ENCODE assay signal across 8 cellular contexts in the genomic region with DNA sequence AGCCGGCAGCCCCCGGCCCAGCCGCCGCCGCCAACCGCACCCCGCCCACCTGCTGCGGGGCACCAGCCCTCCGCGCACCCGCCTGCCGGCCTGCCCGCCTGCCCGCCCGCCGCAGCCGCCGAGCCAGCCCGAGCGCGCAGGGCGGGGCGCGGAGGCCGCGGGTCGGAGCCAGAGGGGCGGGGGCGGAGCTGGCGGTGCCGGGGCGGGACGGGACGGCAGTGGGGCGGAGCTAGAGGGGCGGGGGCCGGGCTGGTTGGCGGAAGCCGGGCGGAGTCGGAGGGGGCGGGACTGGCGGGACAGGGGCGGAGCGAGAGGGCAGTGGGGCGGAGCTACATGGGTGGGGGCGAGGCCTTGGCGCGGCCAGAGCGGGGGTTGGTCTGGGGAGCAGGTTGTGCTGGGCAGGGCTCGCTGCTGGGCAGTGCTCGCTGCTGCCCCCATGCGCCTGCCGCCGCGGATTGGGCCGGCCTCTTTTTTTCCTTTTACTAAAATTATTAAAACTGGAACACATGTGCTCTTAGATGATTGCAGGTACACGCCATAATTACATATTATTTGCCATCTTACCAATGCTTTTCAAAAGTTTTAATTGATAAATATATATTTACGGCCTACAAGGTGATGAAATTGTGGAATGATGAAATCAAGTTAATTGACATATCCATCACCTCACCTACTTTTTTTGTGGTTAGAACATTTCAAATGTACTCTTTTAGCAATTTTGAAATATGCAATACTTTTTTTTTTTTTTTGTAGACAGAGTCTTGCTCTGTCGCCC. TPM values are rescaled to one million over a fixed set of nuclear protein-coding genes. Genes with fewer than 3 reads are reported as not detected.
A peak's percentile ranks its signal among the peaks of the same experiment; 100 is the strongest.
DNase-seq lines count a peak whose midpoint lies in the region; ATAC-seq, FAIRE-seq and TF ChIP-seq lines count a peak whose summit lies in the region.

A gene (minus strand): TSS at position 140 of the 775 bp plus-strand sequence. CDS start 177 bp downstream, outside the sequence.

- peak within 1 kb of the TSS; percentile 82 to 92 for H3K9ac ChIP-seq in kidney (ENCODE audit: low read length in 2 of 2)

- peak; percentile 87 for TF ChIP-seq CTCF in kidney (IDR thresholded peaks at IDR 0.05; ENCODE audit: borderline replicate concordance, extremely low read depth, insufficient read depth)

- peak; percentile 78 for ATAC-seq in GM18907 (IDR thresholded peaks at IDR 0.05; ENCODE audit: unreplicated experiment)
- ATAC-seq in HG03175 (IDR thresholded peaks at IDR 0.05; ENCODE audit: unreplicated experiment), result peak; percentile 79
- ATAC-seq in activated CD4-positive, CD25-positive, alpha-beta regulatory T cell treated with anti-CD3 and anti-CD28 coated beads, Interleukin-2, amount 50 U/mL, for 24 hours, result peak; percentile 81 to 84
- ATAC-seq in central memory CD8-positive, alpha-beta T cell (replicated peaks; ENCODE audit: extremely low read depth, poor library complexity, severe bottlenecking), result peak; percentile 73

- H3K4me1 ChIP-seq in kidney (ENCODE audit: control insufficient read depth in 1 of 2, insufficient read depth in 1 of 2, low read depth in 1 of 2, low read length in 2 of 2), result peaks cover 0 to 15% of the 10 kb centered on the region in 2 donors

- peak within 1 kb of the TSS; percentile 51 to 81 for H3K27ac ChIP-seq in kidney (ENCODE audit: low read depth in 2 of 2, low read length in 2 of 2)

- no peaks in the 10 kb centered on the region for H3K27me3 Mint-ChIP-seq in central memory CD8-positive, alpha-beta T cell

- peak within 1 kb of the TSS; percentile 75 for H3K4me3 ChIP-seq in kidney (ENCODE audit: low read length in 2 of 2)

- H3K36me3 ChIP-seq in kidney (ENCODE audit: control insufficient read depth in 1 of 2, insufficient read depth in 2 of 2, low read length in 2 of 2), result no peaks in the 10 kb centered on the region

- H3K9me3 ChIP-seq in kidney (ENCODE audit: control insufficient read depth in 1 of 2, low read length in 2 of 2), result no peaks in the 10 kb centered on the region

- intact Hi-C loops in kidney (cut with DNase I), result no loop called here

- peak; percentile 99 for DNase-seq in AG08396 (ENCODE audit: low spot score)
- peak; percentile 94 for DNase-seq in NCI-H345 (lab: John Stamatoyannopoulos, UW)
- peak; percentile 81 to 90 for DNase-seq in central memory CD8-positive, alpha-beta T cell (ENCODE audit: low spot score in 2 of 2)
- peak; percentile 99 for DNase-seq in kidney
- peak; percentile 92 to 96 for DNase-seq in stimulated activated CD4-positive, alpha-beta T cell treated with anti-CD3 and anti-CD28 coated beads, Interleukin-15, amount 100 ng/mL, for 1 hour (ENCODE audit: low read depth in 1 of 2, low spot score in 1 of 2)

- H3K4me3 Mint-ChIP-seq in central memory CD8-positive, alpha-beta T cell, result peak within 1 kb of the TSS; percentile 76

- H3K27ac Mint-ChIP-seq in central memory CD8-positive, alpha-beta T cell (ENCODE audit: low read depth), result peak within 1 kb of the TSS; percentile 54

- H3K9me3 Mint-ChIP-seq in central memory CD8-positive, alpha-beta T cell, result no peaks in the 10 kb centered on the region

- peaks cover 16% of the 10 kb centered on the region for H3K4me1 Mint-ChIP-seq in central memory CD8-positive, alpha-beta T cell

- H3K36me3 Mint-ChIP-seq in central memory CD8-positive, alpha-beta T cell (ENCODE audit: insufficient read depth), result peaks cover 5% of the 10 kb centered on the region

- FAIRE-seq in kidney (lab: Jason Lieb, UNC), result no peak

RNA-seq across cellular contexts. Expression of the gene that starts here (rescaled TPM):
- total RNA-seq in kidney, result 128 TPM
- polyA plus RNA-seq in kidney (ENCODE audit: insufficient read depth, low read depth, low replicate concordance), result 118 TPM

Comparison
In these comparisons a context has a peak if more than half of its experiments do, and no peak if none do; other contexts are left out.
1. Peak in every context shown above with its lines: DNase-seq, ATAC-seq, H3K4me3 ChIP-seq and H3K27ac ChIP-seq.